ENCODE assay signal across 4 cellular contexts in the genomic region with DNA sequence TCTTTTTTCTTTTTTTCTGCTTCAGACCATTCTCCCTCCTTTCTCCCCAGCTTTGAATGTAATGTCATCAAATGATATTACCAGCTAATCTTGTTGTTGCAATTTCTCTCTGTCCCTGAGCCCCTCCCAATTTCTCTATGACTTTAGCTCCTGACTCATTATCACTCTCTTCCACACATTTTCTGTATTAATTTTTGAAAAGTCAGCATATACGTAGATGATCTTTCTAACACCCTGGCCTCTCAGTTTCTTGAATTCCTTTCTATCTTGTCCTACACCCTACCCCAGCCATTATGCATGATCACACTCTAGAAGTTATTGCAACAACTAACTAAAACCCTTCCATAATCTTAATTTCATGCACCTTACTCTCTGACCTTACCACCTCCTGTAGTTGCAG.
A peak's percentile ranks its signal among the peaks of the same experiment; 100 is the strongest.
TF ChIP-seq lines count a peak whose summit lies in the region.

No MANE protein-coding gene starts in this region.

TF ChIP-seq in HepG2, 621 proteins besides CTCF, POLR2A, EP300 and RAD21:
- peak; percentile 67 to 75 for TF ChIP-seq MAFK (conservative IDR thresholded peaks at IDR 0.05 in 1 of 2, IDR thresholded peaks at IDR 0.05 in 1 of 2; ENCODE audit: low read length in 2 of 2)
- TF ChIP-seq ZNF33B (CRISPR knock-in tag; IDR thresholded peaks at IDR 0.05): no peak
- no peak for TF ChIP-seq ZNF572 (CRISPR knock-in tag; IDR thresholded peaks at IDR 0.05)
- TF ChIP-seq TOE1 (CRISPR knock-in tag; IDR thresholded peaks at IDR 0.05): no peak
- no peak for TF ChIP-seq ZNF335 (CRISPR knock-in tag; IDR thresholded peaks at IDR 0.05)
- no peak for TF ChIP-seq ATRX (CRISPR knock-in tag; IDR thresholded peaks at IDR 0.05; ENCODE audit: borderline replicate concordance)
- no peak for TF ChIP-seq ZMAT3 (CRISPR knock-in tag; conservative IDR thresholded peaks at IDR 0.05)
- no peak for TF ChIP-seq MAZ (IDR thresholded peaks at IDR 0.05; ENCODE audit: borderline replicate concordance, low read depth, low read length)
- TF ChIP-seq MAZ (CRISPR knock-in tag; IDR thresholded peaks at IDR 0.05; ENCODE audit: low read depth): no peak
- peak; percentile 64 for TF ChIP-seq MAFF (IDR thresholded peaks at IDR 0.05; ENCODE audit: low read depth, low read length)

TF ChIP-seq in A549, 52 proteins besides CTCF, POLR2A, EP300 and RAD21:
- TF ChIP-seq MAFK (IDR thresholded peaks at IDR 0.05; ENCODE audit: partially characterized antibody): peak; percentile 61
- no peak for TF ChIP-seq PHF8 (IDR thresholded peaks at IDR 0.05; ENCODE audit: borderline replicate concordance, low read depth)
TF ChIP-seq in A549: peak in this region for 1.

TF ChIP-seq in IMR-90, 13 proteins besides CTCF, POLR2A, EP300 and RAD21:
- no peak for TF ChIP-seq RFX5 (IDR thresholded peaks at IDR 0.05; ENCODE audit: low read depth, low read length)
- TF ChIP-seq, protein P1, sequence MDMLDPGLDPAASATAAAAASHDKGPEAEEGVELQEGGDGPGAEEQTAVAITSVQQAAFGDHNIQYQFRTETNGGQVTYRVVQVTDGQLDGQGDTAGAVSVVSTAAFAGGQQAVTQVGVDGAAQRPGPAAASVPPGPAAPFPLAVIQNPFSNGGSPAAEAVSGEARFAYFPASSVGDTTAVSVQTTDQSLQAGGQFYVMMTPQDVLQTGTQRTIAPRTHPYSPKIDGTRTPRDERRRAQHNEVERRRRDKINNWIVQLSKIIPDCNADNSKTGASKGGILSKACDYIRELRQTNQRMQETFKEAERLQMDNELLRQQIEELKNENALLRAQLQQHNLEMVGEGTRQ (IDR thresholded peaks at IDR 0.05; ENCODE audit: low read depth, low read length): no peak
- peak; percentile 35; the same call in 1 of the 2 replicates for TF ChIP-seq MAFK (IDR thresholded peaks at IDR 0.05; ENCODE audit: low read depth, low read length)
- no peak for TF ChIP-seq FOS (IDR thresholded peaks at IDR 0.05; ENCODE audit: low read depth, low read length)
TF ChIP-seq in IMR-90: peak in this region for 1.

TF ChIP-seq in K562, 482 proteins besides CTCF, POLR2A, EP300 and RAD21:
- TF ChIP-seq ARID1B (IDR thresholded peaks at IDR 0.05) (0 out of 2 replicates have a peak, but pooled peaks have one; percentile 7), C11orf30 (IDR thresholded peaks at IDR 0.05; ENCODE audit: low read depth) (peak; percentile 89), ZNF316 (IDR thresholded peaks at IDR 0.05) (peak; percentile 93), NR1H2 (CRISPR knock-in tag; IDR thresholded peaks at IDR 0.05) (no peak), STAG1 (CRISPR knock-in tag; IDR thresholded peaks at IDR 0.05; ENCODE audit: borderline replicate concordance) (no peak), MAFF (IDR thresholded peaks at IDR 0.05; ENCODE audit: low read length) (peak; percentile 33; the same call in 1 of the 2 replicates), STAT5A (IDR thresholded peaks at IDR 0.05; ENCODE audit: borderline replicate concordance, low read length) (no peak), SETDB1 (IDR thresholded peaks at IDR 0.05; ENCODE audit: low read length) (no peak), GTF2E2 (tag; IDR thresholded peaks at IDR 0.05) (no peak), PRPF4 (IDR thresholded peaks at IDR 0.05; ENCODE audit: insufficient read depth, low read depth, low read length, poor library complexity, severe bottlenecking) (no peak), MAFG (tag; conservative IDR thresholded peaks at IDR 0.05) (peak; percentile 92)
- TF ChIP-seq, protein P2, sequence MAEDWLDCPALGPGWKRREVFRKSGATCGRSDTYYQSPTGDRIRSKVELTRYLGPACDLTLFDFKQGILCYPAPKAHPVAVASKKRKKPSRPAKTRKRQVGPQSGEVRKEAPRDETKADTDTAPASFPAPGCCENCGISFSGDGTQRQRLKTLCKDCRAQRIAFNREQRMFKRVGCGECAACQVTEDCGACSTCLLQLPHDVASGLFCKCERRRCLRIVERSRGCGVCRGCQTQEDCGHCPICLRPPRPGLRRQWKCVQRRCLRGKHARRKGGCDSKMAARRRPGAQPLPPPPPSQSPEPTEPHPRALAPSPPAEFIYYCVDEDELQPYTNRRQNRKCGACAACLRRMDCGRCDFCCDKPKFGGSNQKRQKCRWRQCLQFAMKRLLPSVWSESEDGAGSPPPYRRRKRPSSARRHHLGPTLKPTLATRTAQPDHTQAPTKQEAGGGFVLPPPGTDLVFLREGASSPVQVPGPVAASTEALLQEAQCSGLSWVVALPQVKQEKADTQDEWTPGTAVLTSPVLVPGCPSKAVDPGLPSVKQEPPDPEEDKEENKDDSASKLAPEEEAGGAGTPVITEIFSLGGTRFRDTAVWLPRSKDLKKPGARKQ (CRISPR knock-in tag; IDR thresholded peaks at IDR 0.05): no peak
TF ChIP-seq in K562: peak in this region for 5.
